In the genomic region with DNA sequence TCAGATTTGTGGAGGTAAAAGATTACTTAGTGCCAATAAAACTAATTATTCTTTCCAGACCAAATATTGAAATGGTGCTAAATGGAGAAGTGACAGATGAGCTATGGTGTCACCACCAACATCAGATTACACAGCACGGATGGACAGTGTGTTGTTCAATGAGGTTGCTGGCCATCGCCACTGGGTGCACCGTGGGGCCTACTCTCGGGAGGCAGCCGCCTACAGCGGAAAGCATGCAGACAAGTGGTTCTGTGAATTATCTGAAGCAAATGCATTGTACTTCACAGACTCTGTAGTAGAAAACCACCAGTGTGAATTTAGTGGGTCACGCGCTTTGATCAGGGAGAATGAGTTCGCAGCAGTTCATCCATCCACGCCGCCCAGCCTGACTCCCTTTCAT, we compare ENCODE assay signal across 1 cellular context.
TF ChIP-seq lines count a peak whose summit lies in the region.

No MANE protein-coding gene starts in this region.

TF ChIP-seq in IMR-90, 13 proteins besides CTCF, POLR2A, EP300 and RAD21 (continued from another document):
- no peak for TF ChIP-seq RFX5 (IDR thresholded peaks at IDR 0.05; ENCODE audit: low read depth, low read length)
- no peak for TF ChIP-seq SMC3 (IDR thresholded peaks at IDR 0.05; ENCODE audit: low read depth, low read length)
